ENCODE assay signal across 29 cellular contexts in genomic region chr5:138083702-138084101, GRCh38. TPM values are rescaled to one million over a fixed set of nuclear protein-coding genes. Genes with fewer than 3 reads are reported as not detected.
DNase-seq lines count a peak whose midpoint lies in the region; ATAC-seq and TF ChIP-seq lines count a peak whose summit lies in the region.
"Had no signal": no experiment of that assay in that cellular context is flagged by ENCODE, and none has a peak within 500 bp of the region (broad histone marks: within the 10 kb centered on the region; RNA-seq: fewer than 3 reads in every experiment).

Gene WNT8A (plus strand): TSS chr5:138084033. CDS start chr5:138084128, 95 bp downstream.

- POLR2A ChIA-PET in HEK293 (lab: Yijun Ruan, JAX) (no interaction called here), RWPE1 (lab: Yijun Ruan, JAX; ENCODE audit: low non-redundant PET) (no interaction called here)

- CTCF ChIA-PET in HEK293 (lab: Yijun Ruan, JAX) (interaction anchor here (0.6 to 2.9 kb wide), 9 partner anchors 15 to 418 kb away, joined by 3 to 25 read pairs (median 4); no protein-coding TSS in a partner anchor), RWPE1 (lab: Yijun Ruan, JAX) (interaction anchor here (0.5 to 1.6 kb wide), 4 partner anchors 15 to 423 kb away, joined by 3 to 7 read pairs (median 4); no protein-coding TSS in a partner anchor)

- H3K27me3 Mint-ChIP-seq in endodermal cell (ENCODE audit: insufficient read depth), result peaks cover 7% of the 10 kb centered on the region
- H3K27me3 Mint-ChIP-seq in activated naive CD8-positive, alpha-beta T cell treated with anti-CD3 and anti-CD28 coated beads for 36 hours, result no peaks in the 10 kb centered on the region
- H3K27me3 Mint-ChIP-seq: CD4-positive, alpha-beta T cell had no signal

- DNase-seq in endodermal cell, result peak; percentile 81
- DNase-seq in mesenchymal stem cell, result no peak
- peak; percentile 28 for DNase-seq in spleen
- DNase-seq in activated gamma-delta T cell (lab: John Stamatoyannopoulos, UW), result no peak
- no peak for DNase-seq in RWPE1 (ENCODE audit: low spot score)
- no peak for DNase-seq in activated naive CD8-positive, alpha-beta T cell treated with anti-CD3 and anti-CD28 coated beads for 36 hours
- DNase-seq: AML-193; CD4-positive, alpha-beta T cell; IMR-90; KG1; MG63; NCI-H1105 treated with DMSO at 0.1 percent for 48 hours; NCI-H146; NCI-H1930; NCI-H446; NCI-H524 treated with DMSO at 0.1 percent for 48 hours; NCI-H82; NK-92 treated with Interleukin-12 subunit alpha and Interleukin-12 subunit beta, amount 100 ng/mL, for 24 hours; PC-9; SHP77 had no signal

- H2BK12ac ChIP-seq in mesenchymal stem cell (ENCODE audit: low read length in 2 of 2), result no peak within 1 kb of the TSS

- peak within 1 kb of the TSS; percentile 27 for H4K91ac ChIP-seq in mesenchymal stem cell (ENCODE audit: low read length)

- no peak within 1 kb of the TSS for H3K18ac ChIP-seq in mesenchymal stem cell (ENCODE audit: low read depth in 1 of 2, low read length in 2 of 2)

- H3K4me1 Mint-ChIP-seq in endodermal cell, result peaks cover 40% of the 10 kb centered on the region
- peaks cover 18% of the 10 kb centered on the region for H3K4me1 Mint-ChIP-seq in activated naive CD8-positive, alpha-beta T cell treated with anti-CD3 and anti-CD28 coated beads for 36 hours

- no peak within 1 kb of the TSS for H3K9ac ChIP-seq in endodermal cell (ENCODE audit: extremely low read depth, low read length, poor library complexity, severe bottlenecking)
- no peak within 1 kb of the TSS for H3K9ac ChIP-seq in mesenchymal stem cell (ENCODE audit: low read length)
- H3K9ac ChIP-seq: BLaER1 treated with 17β-estradiol and CSF1 and Interleukin-3, amounts not matched to agents 10 nM and 100 nM had no signal

- intact Hi-C loops in spleen (cut with DNase I; ENCODE audit: low total_unique reads), result no loop called here

- no peak within 1 kb of the TSS for H4K8ac ChIP-seq in mesenchymal stem cell (ENCODE audit: low read length)

- H3K9me3 ChIP-seq in HEK293 (ENCODE audit: control insufficient read depth, insufficient read depth, low read depth, low read length) (no peaks in the 10 kb centered on the region), endodermal cell (ENCODE audit: control insufficient read depth, low read length) (no peaks in the 10 kb centered on the region), mesenchymal stem cell (ENCODE audit: control insufficient read depth, low read length) (no peaks in the 10 kb centered on the region), spleen (no peaks in the 10 kb centered on the region)
- H3K9me3 ChIP-seq: A549; BLaER1 treated with 17β-estradiol and CSF1 and Interleukin-3, amounts not matched to agents 10 nM and 100 nM; HAP-1; MG63 had no signal

- H3K4me3 Mint-ChIP-seq in endodermal cell, result no peak within 1 kb of the TSS
- no peak within 1 kb of the TSS for H3K4me3 Mint-ChIP-seq in activated naive CD8-positive, alpha-beta T cell treated with anti-CD3 and anti-CD28 coated beads for 36 hours
- H3K4me3 Mint-ChIP-seq: CD4-positive, alpha-beta T cell had no signal

- H2AK5ac ChIP-seq in mesenchymal stem cell (ENCODE audit: low read length, severe bottlenecking), result no peak within 1 kb of the TSS

- no peak within 1 kb of the TSS for H2AFZ ChIP-seq in mesenchymal stem cell (ENCODE audit: low read depth, low read length)
- H2AFZ ChIP-seq: PC-9 had no signal

- TF ChIP-seq POLR2A in spleen (IDR thresholded peaks at IDR 0.05), result no peak

- H3K23ac ChIP-seq in mesenchymal stem cell (ENCODE audit: low read length in 2 of 2), result no peak within 1 kb of the TSS

- no peak within 1 kb of the TSS for H3K4ac ChIP-seq in mesenchymal stem cell (ENCODE audit: low read depth in 1 of 2, low read length in 2 of 2)

- H3K36me3 ChIP-seq in HEK293 (ENCODE audit: control insufficient read depth in 2 of 2, insufficient read depth in 1 of 2, low read length in 2 of 2) (no peaks in the 10 kb centered on the region), endodermal cell (ENCODE audit: control insufficient read depth, insufficient read depth, low read length) (no peaks in the 10 kb centered on the region), mesenchymal stem cell (ENCODE audit: control insufficient read depth in 1 of 2, insufficient read depth in 2 of 2, low read depth in 1 of 2, low read length in 2 of 2) (no peaks in the 10 kb centered on the region), spleen (no peaks in the 10 kb centered on the region)
- H3K36me3 ChIP-seq: BLaER1 treated with 17β-estradiol and CSF1 and Interleukin-3, amounts not matched to agents 10 nM and 100 nM; HAP-1; MG63 had no signal

- no peak for ATAC-seq in GM21360 (IDR thresholded peaks at IDR 0.05; ENCODE audit: unreplicated experiment)
- ATAC-seq: GM12878 had no signal

- H3K4me1 ChIP-seq in HEK293 (ENCODE audit: control insufficient read depth, insufficient read depth, low read length), result no peaks in the 10 kb centered on the region
- peaks cover 4% of the 10 kb centered on the region for H3K4me1 ChIP-seq in endodermal cell (ENCODE audit: control insufficient read depth, insufficient read depth, low read length)
- no peaks in the 10 kb centered on the region for H3K4me1 ChIP-seq in mesenchymal stem cell (ENCODE audit: control insufficient read depth, insufficient read depth, low read depth, low read length)
- H3K4me1 ChIP-seq in spleen, result peaks cover 0 to 15% (median 7%) of the 10 kb centered on the region in 6 donors
- H3K4me1 ChIP-seq: A549, HAP-1 had no signal

- H2BK120ac ChIP-seq in mesenchymal stem cell (ENCODE audit: low read depth, low read length), result no peak within 1 kb of the TSS

- no peak within 1 kb of the TSS for H2BK5ac ChIP-seq in mesenchymal stem cell (ENCODE audit: low read depth, low read length, poor library complexity, severe bottlenecking)

- H2BK15ac ChIP-seq in mesenchymal stem cell (ENCODE audit: low read depth, poor library complexity, severe bottlenecking), result no peak within 1 kb of the TSS

- no peak within 1 kb of the TSS for H3K27ac Mint-ChIP-seq in endodermal cell
- H3K27ac Mint-ChIP-seq in activated naive CD8-positive, alpha-beta T cell treated with anti-CD3 and anti-CD28 coated beads for 36 hours, result no peak within 1 kb of the TSS
- H3K27ac Mint-ChIP-seq: CD4-positive, alpha-beta T cell had no signal

- H3K4me2 ChIP-seq in mesenchymal stem cell (ENCODE audit: low read length, poor library complexity, severe bottlenecking), result no peak within 1 kb of the TSS
- H3K4me2 ChIP-seq: A549; BLaER1 treated with 17β-estradiol and CSF1 and Interleukin-3, amounts not matched to agents 10 nM and 100 nM; PC-9 had no signal

- no peaks in the 10 kb centered on the region for H3K79me1 ChIP-seq in mesenchymal stem cell (replicated peaks; ENCODE audit: low read length, poor library complexity, severe bottlenecking)

- TF ChIP-seq CTCF in HEK293 (tag by site-specific recombination; IDR thresholded peaks at IDR 0.05) (no peak), endodermal cell (conservative IDR thresholded peaks at IDR 0.05) (no peak), spleen (IDR thresholded peaks at IDR 0.05 in 8 of 11, conservative IDR thresholded peaks at IDR 0.05 in 3 of 11) (no peak), RWPE1 (conservative IDR thresholded peaks at IDR 0.05; ENCODE audit: low read depth) (no peak)

- H3K27me3 ChIP-seq in endodermal cell (ENCODE audit: control insufficient read depth, insufficient read depth, low read length, poor library complexity, severe bottlenecking), result no peaks in the 10 kb centered on the region
- H3K27me3 ChIP-seq in mesenchymal stem cell (ENCODE audit: control insufficient read depth in 1 of 2, insufficient read depth in 1 of 2, low read length in 2 of 2), result peaks cover 7 to 9% of the 10 kb centered on the region in 2 experiments
- no peaks in the 10 kb centered on the region for H3K27me3 ChIP-seq in spleen (replicated peaks in 1 of 7)
- H3K27me3 ChIP-seq: BLaER1 treated with 17β-estradiol and CSF1 and Interleukin-3, amounts not matched to agents 10 nM and 100 nM had no signal

- H3K36me3 Mint-ChIP-seq in endodermal cell (ENCODE audit: low read depth), result no peaks in the 10 kb centered on the region
- no peaks in the 10 kb centered on the region for H3K36me3 Mint-ChIP-seq in activated naive CD8-positive, alpha-beta T cell treated with anti-CD3 and anti-CD28 coated beads for 36 hours

- H3K4me3 ChIP-seq in HEK293 (ENCODE audit: low read depth, low read length), result no peak within 1 kb of the TSS
- H3K4me3 ChIP-seq in endodermal cell (ENCODE audit: low read length), result no peak within 1 kb of the TSS
- no peak within 1 kb of the TSS for H3K4me3 ChIP-seq in mesenchymal stem cell (ENCODE audit: insufficient read depth in 1 of 2, low read depth in 1 of 2, low read length in 2 of 2)
- H3K4me3 ChIP-seq in spleen, result no peak within 1 kb of the TSS
- H3K4me3 ChIP-seq: A549; BLaER1 treated with 17β-estradiol and CSF1 and Interleukin-3, amounts not matched to agents 10 nM and 100 nM; GM12878; HAP-1; MG63; PC-9 had no signal

- H3K27ac ChIP-seq in HEK293 (ENCODE audit: extremely low read depth, low read depth, low read length), result no peak within 1 kb of the TSS
- H3K27ac ChIP-seq in endodermal cell (ENCODE audit: low read depth, low read length), result no peak within 1 kb of the TSS
- H3K27ac ChIP-seq in mesenchymal stem cell (ENCODE audit: low read length, poor library complexity, severe bottlenecking), result no peak within 1 kb of the TSS
- no peak within 1 kb of the TSS for H3K27ac ChIP-seq in spleen
- no peak within 1 kb of the TSS for H3K27ac ChIP-seq in RWPE1
- H3K27ac ChIP-seq: A549; BLaER1 treated with 17β-estradiol and CSF1 and Interleukin-3, amounts not matched to agents 10 nM and 100 nM; PC-9 had no signal

- H3K14ac ChIP-seq in mesenchymal stem cell (ENCODE audit: low read length in 2 of 2), result no peak within 1 kb of the TSS

- WGBS in endodermal cell (ENCODE audit: insufficient coverage in 1 of 2, insufficient read length in 1 of 2), 2 experiments, result 47 to 83% methylated on average over 1 to 5 of the region's 5 CpGs
- WGBS in mesenchymal stem cell, result 46% methylated on average over 5 of the region's 5 CpGs
- 82 to 94% (median 87%) methylated on average over 5 of the region's 5 CpGs for WGBS in spleen, 5 donors

- no peaks in the 10 kb centered on the region for H3K9me3 Mint-ChIP-seq in endodermal cell
- H3K9me3 Mint-ChIP-seq in activated naive CD8-positive, alpha-beta T cell treated with anti-CD3 and anti-CD28 coated beads for 36 hours, result no peaks in the 10 kb centered on the region
- H3K9me3 Mint-ChIP-seq: CD4-positive, alpha-beta T cell had no signal

RNA-seq across cellular contexts. Expression of gene WNT8A, which starts in this region (rescaled TPM):
- total RNA-seq in endodermal cell, result 1 to 10 TPM in 1 of 2 donors, under 1 TPM in 1; 0.49 to 2.2 TPM
- polyA plus RNA-seq in endodermal cell (2013, experiment 1 of 2), result 0.39 TPM
- 0.62 TPM for polyA plus RNA-seq in endodermal cell (2013, experiment 2 of 2)
- polyA plus RNA-seq in mesenchymal stem cell (2013, experiment 1 of 2), result not detected
- polyA plus RNA-seq in mesenchymal stem cell (2013, experiment 2 of 2), result not detected
- total RNA-seq in spleen, result under 1 TPM in 1 of 7 donors, not detected in 6; 0.60 TPM
- under 1 TPM in 1 of 3 donors, not detected in 2; 0.05 TPM for polyA plus RNA-seq in spleen
- total RNA-seq in activated naive CD8-positive, alpha-beta T cell treated with anti-CD3 and anti-CD28 coated beads for 36 hours, result not detected
- total RNA-seq: CD4-positive, alpha-beta T cell; Daoy; GM12878; IMR-90; PC-9; RPMI7951; SK-MEL-5 had no signal
- polyA plus RNA-seq: A549, GM12878, IMR-90 had no signal

Comparison
In these comparisons a context has a peak if more than half of its experiments do, and no peak if none do; other contexts are left out.
1. Peak in DNase-seq in spleen; RNA of the gene not detected or under 1 TPM.